ENCODE assay signal across 1 cellular context in the genomic region with DNA sequence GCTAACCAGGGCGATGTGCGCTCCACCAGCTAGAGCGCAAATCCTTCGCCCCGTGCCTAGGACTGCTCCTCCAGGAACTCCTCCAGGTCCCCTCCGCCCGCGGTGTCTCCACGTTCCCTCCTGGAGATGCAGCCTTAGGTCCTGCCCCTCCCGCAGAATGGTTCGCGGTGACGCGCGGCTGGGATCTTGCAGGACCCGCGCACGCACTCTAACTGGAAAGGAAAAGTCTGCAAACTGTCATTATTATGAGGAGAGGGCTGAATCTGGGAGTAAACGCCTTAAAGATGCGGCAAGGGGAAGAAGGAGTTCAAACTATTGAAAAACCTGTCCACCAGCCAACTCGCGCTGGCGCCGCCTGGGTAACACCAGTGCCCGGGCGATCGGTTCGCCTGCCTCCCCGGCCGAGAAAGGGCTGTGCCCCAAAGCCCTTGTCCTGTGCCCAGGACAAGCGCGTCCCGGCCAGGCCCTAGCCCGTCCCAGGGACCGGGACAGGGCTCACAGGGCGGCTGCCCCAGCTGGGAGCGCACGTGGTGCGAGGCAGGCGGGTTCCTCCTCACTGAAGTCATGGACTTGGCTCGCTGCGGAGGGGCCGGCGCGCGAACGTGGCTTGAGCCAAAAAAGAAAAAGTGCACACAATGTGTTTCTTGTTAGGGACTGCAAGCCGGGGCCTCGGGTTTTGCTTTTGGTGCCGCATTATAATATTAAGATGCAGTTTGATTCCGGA.
TF ChIP-seq lines count a peak whose summit lies in the region.

No MANE protein-coding gene starts in this region.

TF ChIP-seq in HepG2, 621 proteins besides CTCF, POLR2A, EP300 and RAD21 (continued from another document and continues in another):
- TF ChIP-seq GTF3A (CRISPR knock-in tag; conservative IDR thresholded peaks at IDR 0.05) = no peak
- TF ChIP-seq FOXM1 (CRISPR knock-in tag; IDR thresholded peaks at IDR 0.05) = no peak
- no peak for TF ChIP-seq FOXA1 (IDR thresholded peaks at IDR 0.05)
- TF ChIP-seq FOXA1 (CRISPR knock-in tag; IDR thresholded peaks at IDR 0.05) = no peak
- TF ChIP-seq MATR3 (CRISPR knock-in tag; IDR thresholded peaks at IDR 0.05) = no peak
- TF ChIP-seq, protein P1, sequence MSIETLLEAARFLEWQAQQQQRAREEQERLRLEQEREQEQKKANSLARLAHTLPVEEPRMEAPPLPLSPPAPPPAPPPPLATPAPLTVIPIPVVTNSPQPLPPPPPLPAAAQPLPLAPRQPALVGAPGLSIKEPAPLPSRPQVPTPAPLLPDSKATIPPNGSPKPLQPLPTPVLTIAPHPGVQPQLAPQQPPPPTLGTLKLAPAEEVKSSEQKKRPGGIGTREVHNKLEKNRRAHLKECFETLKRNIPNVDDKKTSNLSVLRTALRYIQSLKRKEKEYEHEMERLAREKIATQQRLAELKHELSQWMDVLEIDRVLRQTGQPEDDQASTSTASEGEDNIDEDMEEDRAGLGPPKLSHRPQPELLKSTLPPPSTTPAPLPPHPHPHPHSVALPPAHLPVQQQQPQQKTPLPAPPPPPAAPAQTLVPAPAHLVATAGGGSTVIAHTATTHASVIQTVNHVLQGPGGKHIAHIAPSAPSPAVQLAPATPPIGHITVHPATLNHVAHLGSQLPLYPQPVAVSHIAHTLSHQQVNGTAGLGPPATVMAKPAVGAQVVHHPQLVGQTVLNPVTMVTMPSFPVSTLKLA (IDR thresholded peaks at IDR 0.05) = no peak
- TF ChIP-seq ZNF274 (CRISPR knock-in tag; IDR thresholded peaks at IDR 0.05) = 0 out of 2 replicates have a peak, but pooled peaks have one; percentile 20
- TF ChIP-seq, protein P2, sequence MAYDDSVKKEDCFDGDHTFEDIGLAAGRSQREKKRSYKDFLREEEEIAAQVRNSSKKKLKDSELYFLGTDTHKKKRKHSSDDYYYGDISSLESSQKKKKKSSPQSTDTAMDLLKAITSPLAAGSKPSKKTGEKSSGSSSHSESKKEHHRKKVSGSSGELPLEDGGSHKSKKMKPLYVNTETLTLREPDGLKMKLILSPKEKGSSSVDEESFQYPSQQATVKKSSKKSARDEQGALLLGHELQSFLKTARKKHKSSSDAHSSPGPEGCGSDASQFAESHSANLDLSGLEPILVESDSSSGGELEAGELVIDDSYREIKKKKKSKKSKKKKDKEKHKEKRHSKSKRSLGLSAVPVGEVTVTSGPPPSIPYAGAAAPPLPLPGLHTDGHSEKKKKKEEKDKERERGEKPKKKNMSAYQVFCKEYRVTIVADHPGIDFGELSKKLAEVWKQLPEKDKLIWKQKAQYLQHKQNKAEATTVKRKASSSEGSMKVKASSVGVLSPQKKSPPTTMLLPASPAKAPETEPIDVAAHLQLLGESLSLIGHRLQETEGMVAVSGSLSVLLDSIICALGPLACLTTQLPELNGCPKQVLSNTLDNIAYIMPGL (CRISPR knock-in tag; IDR thresholded peaks at IDR 0.05; ENCODE audit: borderline replicate concordance in 1 of 2, low read depth in 1 of 2) = no peak
- TF ChIP-seq ZKSCAN8 (CRISPR knock-in tag; IDR thresholded peaks at IDR 0.05; ENCODE audit: borderline replicate concordance) = no peak
- no peak for TF ChIP-seq SATB2 (CRISPR knock-in tag; IDR thresholded peaks at IDR 0.05)
- no peak for TF ChIP-seq NFIB (CRISPR knock-in tag; IDR thresholded peaks at IDR 0.05; ENCODE audit: borderline replicate concordance)
- TF ChIP-seq SP5 (CRISPR knock-in tag; IDR thresholded peaks at IDR 0.05; ENCODE audit: borderline replicate concordance, low read depth) = no peak
- TF ChIP-seq NFKB2 (CRISPR knock-in tag; IDR thresholded peaks at IDR 0.05; ENCODE audit: borderline replicate concordance) = no peak
- TF ChIP-seq, protein P3, sequence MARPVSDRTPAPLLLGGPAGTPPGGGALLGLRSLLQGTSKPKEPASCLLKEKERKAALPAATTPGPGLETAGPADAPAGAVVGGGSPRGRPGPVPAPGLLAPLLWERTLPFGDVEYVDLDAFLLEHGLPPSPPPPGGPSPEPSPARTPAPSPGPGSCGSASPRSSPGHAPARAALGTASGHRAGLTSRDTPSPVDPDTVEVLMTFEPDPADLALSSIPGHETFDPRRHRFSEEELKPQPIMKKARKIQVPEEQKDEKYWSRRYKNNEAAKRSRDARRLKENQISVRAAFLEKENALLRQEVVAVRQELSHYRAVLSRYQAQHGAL (CRISPR knock-in tag; IDR thresholded peaks at IDR 0.05; ENCODE audit: not compliant biosample characterization) = no peak
- no peak for TF ChIP-seq PITX1 (CRISPR knock-in tag; IDR thresholded peaks at IDR 0.05)
- TF ChIP-seq, protein P4, sequence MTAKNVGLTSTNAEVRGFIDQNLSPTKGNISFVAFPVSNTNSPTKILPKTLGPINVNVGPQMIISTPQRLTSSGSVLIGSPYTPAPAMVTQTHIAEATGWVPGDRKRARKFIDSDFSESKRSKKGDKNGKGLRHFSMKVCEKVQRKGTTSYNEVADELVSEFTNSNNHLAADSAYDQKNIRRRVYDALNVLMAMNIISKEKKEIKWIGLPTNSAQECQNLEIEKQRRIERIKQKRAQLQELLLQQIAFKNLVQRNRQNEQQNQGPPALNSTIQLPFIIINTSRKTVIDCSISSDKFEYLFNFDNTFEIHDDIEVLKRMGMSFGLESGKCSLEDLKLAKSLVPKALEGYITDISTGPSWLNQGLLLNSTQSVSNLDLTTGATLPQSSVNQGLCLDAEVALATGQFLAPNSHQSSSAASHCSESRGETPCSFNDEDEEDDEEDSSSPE (CRISPR knock-in tag; IDR thresholded peaks at IDR 0.05) = no peak
- no peak for TF ChIP-seq ZNF335 (CRISPR knock-in tag; IDR thresholded peaks at IDR 0.05)
- no peak for TF ChIP-seq TCF12 (IDR thresholded peaks at IDR 0.05)
- TF ChIP-seq TCF12 (CRISPR knock-in tag; IDR thresholded peaks at IDR 0.05) = no peak
- no peak for TF ChIP-seq MBNL3 (CRISPR knock-in tag; conservative IDR thresholded peaks at IDR 0.05)
- TF ChIP-seq ZNF292 (CRISPR knock-in tag; IDR thresholded peaks at IDR 0.05; ENCODE audit: borderline replicate concordance, low read depth) = no peak
- TF ChIP-seq, protein P5, sequence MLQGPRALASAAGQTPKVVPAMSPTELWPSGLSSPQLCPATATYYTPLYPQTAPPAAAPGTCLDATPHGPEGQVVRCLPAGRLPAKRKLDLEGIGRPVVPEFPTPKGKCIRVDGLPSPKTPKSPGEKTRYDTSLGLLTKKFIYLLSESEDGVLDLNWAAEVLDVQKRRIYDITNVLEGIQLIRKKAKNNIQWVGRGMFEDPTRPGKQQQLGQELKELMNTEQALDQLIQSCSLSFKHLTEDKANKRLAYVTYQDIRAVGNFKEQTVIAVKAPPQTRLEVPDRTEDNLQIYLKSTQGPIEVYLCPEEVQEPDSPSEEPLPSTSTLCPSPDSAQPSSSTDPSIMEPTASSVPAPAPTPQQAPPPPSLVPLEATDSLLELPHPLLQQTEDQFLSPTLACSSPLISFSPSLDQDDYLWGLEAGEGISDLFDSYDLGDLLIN (CRISPR knock-in tag; IDR thresholded peaks at IDR 0.05; ENCODE audit: borderline replicate concordance) = no peak
- TF ChIP-seq, protein P6, sequence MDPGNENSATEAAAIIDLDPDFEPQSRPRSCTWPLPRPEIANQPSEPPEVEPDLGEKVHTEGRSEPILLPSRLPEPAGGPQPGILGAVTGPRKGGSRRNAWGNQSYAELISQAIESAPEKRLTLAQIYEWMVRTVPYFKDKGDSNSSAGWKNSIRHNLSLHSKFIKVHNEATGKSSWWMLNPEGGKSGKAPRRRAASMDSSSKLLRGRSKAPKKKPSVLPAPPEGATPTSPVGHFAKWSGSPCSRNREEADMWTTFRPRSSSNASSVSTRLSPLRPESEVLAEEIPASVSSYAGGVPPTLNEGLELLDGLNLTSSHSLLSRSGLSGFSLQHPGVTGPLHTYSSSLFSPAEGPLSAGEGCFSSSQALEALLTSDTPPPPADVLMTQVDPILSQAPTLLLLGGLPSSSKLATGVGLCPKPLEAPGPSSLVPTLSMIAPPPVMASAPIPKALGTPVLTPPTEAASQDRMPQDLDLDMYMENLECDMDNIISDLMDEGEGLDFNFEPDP (CRISPR knock-in tag; conservative IDR thresholded peaks at IDR 0.05) = no peak
- no peak for TF ChIP-seq ZNF670 (CRISPR knock-in tag; IDR thresholded peaks at IDR 0.05; ENCODE audit: borderline replicate concordance)
- no peak for TF ChIP-seq ZBTB7B (CRISPR knock-in tag; IDR thresholded peaks at IDR 0.05)
- no peak for TF ChIP-seq CAMTA2 (CRISPR knock-in tag; IDR thresholded peaks at IDR 0.05; ENCODE audit: borderline replicate concordance)
- no peak for TF ChIP-seq PTBP1 (IDR thresholded peaks at IDR 0.05; ENCODE audit: low read depth, low read length, poor library complexity, severe bottlenecking)
- no peak for TF ChIP-seq ZNF382 (CRISPR knock-in tag; IDR thresholded peaks at IDR 0.05; ENCODE audit: borderline replicate concordance)
- TF ChIP-seq AGO2 (optimal IDR thresholded peaks at IDR 0.05; ENCODE audit: low read depth, low read length) = peak; percentile 66
- no peak for TF ChIP-seq KDM6A (CRISPR knock-in tag; IDR thresholded peaks at IDR 0.05; ENCODE audit: low read depth)
- TF ChIP-seq ZKSCAN1 (IDR thresholded peaks at IDR 0.05; ENCODE audit: low read length) = no peak
- TF ChIP-seq RNF2 (conservative IDR thresholded peaks at IDR 0.05; ENCODE audit: low read depth) = no peak
- TF ChIP-seq RBFOX2 (IDR thresholded peaks at IDR 0.05; ENCODE audit: low read depth, low read length) = 0 out of 2 replicates have a peak, but pooled peaks have one; percentile 21
- no peak for TF ChIP-seq FOXA3 (CRISPR knock-in tag; IDR thresholded peaks at IDR 0.05)
- TF ChIP-seq, protein P7, sequence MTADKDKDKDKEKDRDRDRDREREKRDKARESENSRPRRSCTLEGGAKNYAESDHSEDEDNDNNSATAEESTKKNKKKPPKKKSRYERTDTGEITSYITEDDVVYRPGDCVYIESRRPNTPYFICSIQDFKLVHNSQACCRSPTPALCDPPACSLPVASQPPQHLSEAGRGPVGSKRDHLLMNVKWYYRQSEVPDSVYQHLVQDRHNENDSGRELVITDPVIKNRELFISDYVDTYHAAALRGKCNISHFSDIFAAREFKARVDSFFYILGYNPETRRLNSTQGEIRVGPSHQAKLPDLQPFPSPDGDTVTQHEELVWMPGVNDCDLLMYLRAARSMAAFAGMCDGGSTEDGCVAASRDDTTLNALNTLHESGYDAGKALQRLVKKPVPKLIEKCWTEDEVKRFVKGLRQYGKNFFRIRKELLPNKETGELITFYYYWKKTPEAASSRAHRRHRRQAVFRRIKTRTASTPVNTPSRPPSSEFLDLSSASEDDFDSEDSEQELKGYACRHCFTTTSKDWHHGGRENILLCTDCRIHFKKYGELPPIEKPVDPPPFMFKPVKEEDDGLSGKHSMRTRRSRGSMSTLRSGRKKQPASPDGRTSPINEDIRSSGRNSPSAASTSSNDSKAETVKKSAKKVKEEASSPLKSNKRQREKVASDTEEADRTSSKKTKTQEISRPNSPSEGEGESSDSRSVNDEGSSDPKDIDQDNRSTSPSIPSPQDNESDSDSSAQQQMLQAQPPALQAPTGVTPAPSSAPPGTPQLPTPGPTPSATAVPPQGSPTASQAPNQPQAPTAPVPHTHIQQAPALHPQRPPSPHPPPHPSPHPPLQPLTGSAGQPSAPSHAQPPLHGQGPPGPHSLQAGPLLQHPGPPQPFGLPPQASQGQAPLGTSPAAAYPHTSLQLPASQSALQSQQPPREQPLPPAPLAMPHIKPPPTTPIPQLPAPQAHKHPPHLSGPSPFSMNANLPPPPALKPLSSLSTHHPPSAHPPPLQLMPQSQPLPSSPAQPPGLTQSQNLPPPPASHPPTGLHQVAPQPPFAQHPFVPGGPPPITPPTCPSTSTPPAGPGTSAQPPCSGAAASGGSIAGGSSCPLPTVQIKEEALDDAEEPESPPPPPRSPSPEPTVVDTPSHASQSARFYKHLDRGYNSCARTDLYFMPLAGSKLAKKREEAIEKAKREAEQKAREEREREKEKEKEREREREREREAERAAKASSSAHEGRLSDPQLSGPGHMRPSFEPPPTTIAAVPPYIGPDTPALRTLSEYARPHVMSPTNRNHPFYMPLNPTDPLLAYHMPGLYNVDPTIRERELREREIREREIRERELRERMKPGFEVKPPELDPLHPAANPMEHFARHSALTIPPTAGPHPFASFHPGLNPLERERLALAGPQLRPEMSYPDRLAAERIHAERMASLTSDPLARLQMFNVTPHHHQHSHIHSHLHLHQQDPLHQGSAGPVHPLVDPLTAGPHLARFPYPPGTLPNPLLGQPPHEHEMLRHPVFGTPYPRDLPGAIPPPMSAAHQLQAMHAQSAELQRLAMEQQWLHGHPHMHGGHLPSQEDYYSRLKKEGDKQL (CRISPR knock-in tag; IDR thresholded peaks at IDR 0.05; ENCODE audit: low read depth) = no peak
- TF ChIP-seq, protein P8, sequence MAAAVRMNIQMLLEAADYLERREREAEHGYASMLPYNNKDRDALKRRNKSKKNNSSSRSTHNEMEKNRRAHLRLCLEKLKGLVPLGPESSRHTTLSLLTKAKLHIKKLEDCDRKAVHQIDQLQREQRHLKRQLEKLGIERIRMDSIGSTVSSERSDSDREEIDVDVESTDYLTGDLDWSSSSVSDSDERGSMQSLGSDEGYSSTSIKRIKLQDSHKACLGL (CRISPR knock-in tag; IDR thresholded peaks at IDR 0.05) = no peak
- TF ChIP-seq ZBTB38 (CRISPR knock-in tag; IDR thresholded peaks at IDR 0.05) = 0 out of 2 replicates have a peak, but pooled peaks have one; percentile 70
- TF ChIP-seq GPN1 (CRISPR knock-in tag; IDR thresholded peaks at IDR 0.05; ENCODE audit: borderline replicate concordance) = no peak
- TF ChIP-seq, protein P9, sequence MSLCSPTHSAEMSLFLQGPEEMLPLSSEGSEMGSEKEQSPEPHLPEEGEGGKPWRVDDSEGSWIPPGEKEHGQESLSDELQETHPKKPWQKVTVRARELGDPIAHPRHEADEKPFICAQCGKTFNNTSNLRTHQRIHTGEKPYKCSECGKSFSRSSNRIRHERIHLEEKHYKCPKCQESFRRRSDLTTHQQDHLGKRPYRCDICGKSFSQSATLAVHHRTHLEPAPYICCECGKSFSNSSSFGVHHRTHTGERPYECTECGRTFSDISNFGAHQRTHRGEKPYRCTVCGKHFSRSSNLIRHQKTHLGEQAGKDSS (CRISPR knock-in tag; IDR thresholded peaks at IDR 0.05; ENCODE audit: borderline replicate concordance, low read depth) = no peak
- TF ChIP-seq ZSCAN9 (CRISPR knock-in tag; IDR thresholded peaks at IDR 0.05; ENCODE audit: borderline replicate concordance) = no peak
- TF ChIP-seq GATAD1 (CRISPR knock-in tag; IDR thresholded peaks at IDR 0.05) = no peak
- TF ChIP-seq NFE2 (CRISPR knock-in tag; IDR thresholded peaks at IDR 0.05) = no peak
- TF ChIP-seq MZF1 (CRISPR knock-in tag; IDR thresholded peaks at IDR 0.05; ENCODE audit: borderline replicate concordance) = no peak
- TF ChIP-seq ZNF10 (CRISPR knock-in tag; IDR thresholded peaks at IDR 0.05; ENCODE audit: borderline replicate concordance, low read depth) = no peak
- TF ChIP-seq, protein P10, sequence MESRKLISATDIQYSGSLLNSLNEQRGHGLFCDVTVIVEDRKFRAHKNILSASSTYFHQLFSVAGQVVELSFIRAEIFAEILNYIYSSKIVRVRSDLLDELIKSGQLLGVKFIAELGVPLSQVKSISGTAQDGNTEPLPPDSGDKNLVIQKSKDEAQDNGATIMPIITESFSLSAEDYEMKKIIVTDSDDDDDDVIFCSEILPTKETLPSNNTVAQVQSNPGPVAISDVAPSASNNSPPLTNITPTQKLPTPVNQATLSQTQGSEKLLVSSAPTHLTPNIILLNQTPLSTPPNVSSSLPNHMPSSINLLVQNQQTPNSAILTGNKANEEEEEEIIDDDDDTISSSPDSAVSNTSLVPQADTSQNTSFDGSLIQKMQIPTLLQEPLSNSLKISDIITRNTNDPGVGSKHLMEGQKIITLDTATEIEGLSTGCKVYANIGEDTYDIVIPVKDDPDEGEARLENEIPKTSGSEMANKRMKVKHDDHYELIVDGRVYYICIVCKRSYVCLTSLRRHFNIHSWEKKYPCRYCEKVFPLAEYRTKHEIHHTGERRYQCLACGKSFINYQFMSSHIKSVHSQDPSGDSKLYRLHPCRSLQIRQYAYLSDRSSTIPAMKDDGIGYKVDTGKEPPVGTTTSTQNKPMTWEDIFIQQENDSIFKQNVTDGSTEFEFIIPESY (CRISPR knock-in tag; IDR thresholded peaks at IDR 0.05) = peak; percentile 67; the same call in 1 of the 2 replicates
- TF ChIP-seq MTA1 (CRISPR knock-in tag; IDR thresholded peaks at IDR 0.05; ENCODE audit: borderline replicate concordance) = peak; percentile 53; the same call in 1 of the 2 replicates
- TF ChIP-seq PLRG1 (conservative IDR thresholded peaks at IDR 0.05) = no peak
- TF ChIP-seq ZNF678 (CRISPR knock-in tag; IDR thresholded peaks at IDR 0.05) = no peak
